Comparison of ENCODE assay signal across 20 cellular contexts in the genomic region with DNA sequence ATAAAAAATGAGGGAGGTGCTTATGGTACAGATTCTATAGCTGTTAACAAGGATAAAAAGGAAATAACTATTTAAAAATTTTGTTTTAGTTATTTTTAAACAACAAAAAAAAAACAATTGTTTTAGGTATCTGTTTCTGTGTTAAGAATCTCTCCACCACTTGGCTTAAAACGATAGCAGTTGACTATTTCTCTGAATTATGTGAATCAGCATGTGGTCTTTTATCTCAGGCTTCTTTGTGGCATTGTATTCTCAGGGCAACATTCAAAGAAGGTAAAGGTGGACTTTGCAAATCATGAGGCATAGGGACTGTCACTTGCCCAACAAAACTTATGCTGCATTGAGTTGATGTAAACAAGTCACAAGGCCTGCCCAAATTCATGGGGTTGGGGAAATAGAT. TPM values are rescaled to one million over a fixed set of nuclear protein-coding genes. Genes with fewer than 3 reads are reported as not detected.
DNase-seq lines count a peak whose midpoint lies in the region; ATAC-seq lines count a peak whose summit lies in the region.
"Had no signal": no experiment of that assay in that cellular context is flagged by ENCODE, and none has a peak within 500 bp of the region (broad histone marks: within the 10 kb centered on the region; RNA-seq: fewer than 3 reads in every experiment).

No MANE protein-coding gene starts in this region.

- peak; percentile 23 for DNase-seq in DMS53 (lab: John Stamatoyannopoulos, UW)
- DNase-seq in DMS53 treated with DMSO at 0.1 percent for 48 hours (lab: John Stamatoyannopoulos, UW; ENCODE audit: unreplicated experiment) = no peak
- no peak for DNase-seq in activated naive CD8-positive, alpha-beta T cell treated with anti-CD3 and anti-CD28 coated beads, Interleukin-2, amount 50 U/mL, for 24 hours
- DNase-seq in naive B cell = no peak
- no peak for DNase-seq in H4 (ENCODE audit: low spot score)
- no peak for DNase-seq in HAP-1 (ENCODE audit: low spot score in 2 of 2)
- DNase-seq: activated CD4-positive, alpha-beta T cell treated with anti-CD3 and anti-CD28 coated beads, Interleukin-2, amount 50 U/mL, for 4 hours; GDM1; GOT3; left cardiac atrium; MG63; NCI-H187; NCI-H2227 treated with DMSO at 0.1 percent for 48 hours; RPMI8226; stimulated activated CD4-positive, alpha-beta T cell treated with anti-CD3 and anti-CD28 coated beads, Interleukin-4, amount 100 ng/mL, for 24 hours; substantia nigra had no signal

- H3K4me3 ChIP-seq in HUES48 (ENCODE audit: low read depth, low read length) = no peak overlapping the region
- no peak overlapping the region for H3K4me3 ChIP-seq in HAP-1
- H3K4me3 ChIP-seq: BLaER1, MG63 had no signal

- peak overlapping the region; percentile 83 for H3K27ac ChIP-seq in HUES48 (ENCODE audit: low read depth, low read length)
- H3K27ac ChIP-seq: BLaER1 had no signal

- ATAC-seq in activated naive CD8-positive, alpha-beta T cell treated with anti-CD3 and anti-CD28 coated beads, Interleukin-2, amount 50 U/mL, for 24 hours = peak; percentile 46
- ATAC-seq in naive B cell (ENCODE audit: low read depth in 2 of 2) = no peak
- no peak for ATAC-seq in HG02759 (IDR thresholded peaks at IDR 0.05; ENCODE audit: unreplicated experiment)
- ATAC-seq: esophagus mucosa, left cardiac atrium had no signal

- no peaks in the 10 kb centered on the region for H3K27me3 Mint-ChIP-seq in activated naive CD8-positive, alpha-beta T cell treated with anti-CD3 and anti-CD28 coated beads, Interleukin-2, amount 50 U/mL, for 24 hours
- H3K27me3 Mint-ChIP-seq in naive B cell = no peaks in the 10 kb centered on the region

- H3K27me3 ChIP-seq in HUES48 (ENCODE audit: control insufficient read depth, insufficient read depth, low read length) (no peaks in the 10 kb centered on the region), HAP-1 (ENCODE audit: low read depth) (no peaks in the 10 kb centered on the region)
- H3K27me3 ChIP-seq: BLaER1, MG63 had no signal

- peaks cover 5% of the 10 kb centered on the region for H3K9me3 Mint-ChIP-seq in activated naive CD8-positive, alpha-beta T cell treated with anti-CD3 and anti-CD28 coated beads, Interleukin-2, amount 50 U/mL, for 24 hours
- H3K9me3 Mint-ChIP-seq in naive B cell = peaks cover 0 to 1% (median 0%) of the 10 kb centered on the region in 7 donors

- peak overlapping the region; percentile 52 for H3K27ac Mint-ChIP-seq in activated naive CD8-positive, alpha-beta T cell treated with anti-CD3 and anti-CD28 coated beads, Interleukin-2, amount 50 U/mL, for 24 hours
- H3K27ac Mint-ChIP-seq in naive B cell = peak overlapping the region in 4 of 6 donors; percentile 8 to 77 (median 50)

- H3K9ac ChIP-seq in HUES48 (ENCODE audit: low read depth, low read length) = no peak overlapping the region
- H3K9ac ChIP-seq: BLaER1 had no signal

- H3K4me1 ChIP-seq in HUES48 (ENCODE audit: control insufficient read depth, insufficient read depth, low read length) (peaks cover 37% of the 10 kb centered on the region), HAP-1 (peaks cover 18% of the 10 kb centered on the region)
- H3K4me1 ChIP-seq: BLaER1 had no signal

- H3K4me3 Mint-ChIP-seq in activated naive CD8-positive, alpha-beta T cell treated with anti-CD3 and anti-CD28 coated beads, Interleukin-2, amount 50 U/mL, for 24 hours = no peak overlapping the region
- H3K4me3 Mint-ChIP-seq in naive B cell = no peak overlapping the region

- peaks cover 12% of the 10 kb centered on the region for H3K36me3 Mint-ChIP-seq in activated naive CD8-positive, alpha-beta T cell treated with anti-CD3 and anti-CD28 coated beads, Interleukin-2, amount 50 U/mL, for 24 hours (ENCODE audit: low read depth)
- peaks cover 13 to 17% of the 10 kb centered on the region in 2 donors for H3K36me3 Mint-ChIP-seq in naive B cell

- H3K4me1 Mint-ChIP-seq in activated naive CD8-positive, alpha-beta T cell treated with anti-CD3 and anti-CD28 coated beads, Interleukin-2, amount 50 U/mL, for 24 hours = peaks cover 42% of the 10 kb centered on the region
- H3K4me1 Mint-ChIP-seq in naive B cell = peaks cover 41 to 63% (median 61%) of the 10 kb centered on the region in 3 donors

- H3K9me3 ChIP-seq in HUES48 (ENCODE audit: control insufficient read depth, insufficient read depth, low read length) = 0 out of 2 replicates have a peak, but pooled peaks cover 4% of the 10 kb centered on the region
- H3K9me3 ChIP-seq in HAP-1 = no peaks in the 10 kb centered on the region; the same call in 1 of the 2 replicates
- H3K9me3 ChIP-seq: MG63 had no signal

- H3K36me3 ChIP-seq in HUES48 (ENCODE audit: control insufficient read depth, insufficient read depth, low read length) = no peaks in the 10 kb centered on the region
- H3K36me3 ChIP-seq in HAP-1 (replicated peaks) = no peaks in the 10 kb centered on the region

- in situ Hi-C loops in HAP-1 (cut with MboI; ENCODE audit: low sequenced_read_pairs) = no loop called here

RNA-seq across cellular contexts. Expression of a gene that starts 55.2 kb away (rescaled TPM):
- 10 to 100 TPM; 18.4 to 57.6 (median 41.4) TPM for polyA plus RNA-seq in naive B cell (ENCODE audit: low read depth in 6 of 6)
- total RNA-seq in H4 (2014; rRNA removed; shearing (Covaris generic)) = 30.8 and 33.9 TPM in 2 replicates
